In the genomic region with DNA sequence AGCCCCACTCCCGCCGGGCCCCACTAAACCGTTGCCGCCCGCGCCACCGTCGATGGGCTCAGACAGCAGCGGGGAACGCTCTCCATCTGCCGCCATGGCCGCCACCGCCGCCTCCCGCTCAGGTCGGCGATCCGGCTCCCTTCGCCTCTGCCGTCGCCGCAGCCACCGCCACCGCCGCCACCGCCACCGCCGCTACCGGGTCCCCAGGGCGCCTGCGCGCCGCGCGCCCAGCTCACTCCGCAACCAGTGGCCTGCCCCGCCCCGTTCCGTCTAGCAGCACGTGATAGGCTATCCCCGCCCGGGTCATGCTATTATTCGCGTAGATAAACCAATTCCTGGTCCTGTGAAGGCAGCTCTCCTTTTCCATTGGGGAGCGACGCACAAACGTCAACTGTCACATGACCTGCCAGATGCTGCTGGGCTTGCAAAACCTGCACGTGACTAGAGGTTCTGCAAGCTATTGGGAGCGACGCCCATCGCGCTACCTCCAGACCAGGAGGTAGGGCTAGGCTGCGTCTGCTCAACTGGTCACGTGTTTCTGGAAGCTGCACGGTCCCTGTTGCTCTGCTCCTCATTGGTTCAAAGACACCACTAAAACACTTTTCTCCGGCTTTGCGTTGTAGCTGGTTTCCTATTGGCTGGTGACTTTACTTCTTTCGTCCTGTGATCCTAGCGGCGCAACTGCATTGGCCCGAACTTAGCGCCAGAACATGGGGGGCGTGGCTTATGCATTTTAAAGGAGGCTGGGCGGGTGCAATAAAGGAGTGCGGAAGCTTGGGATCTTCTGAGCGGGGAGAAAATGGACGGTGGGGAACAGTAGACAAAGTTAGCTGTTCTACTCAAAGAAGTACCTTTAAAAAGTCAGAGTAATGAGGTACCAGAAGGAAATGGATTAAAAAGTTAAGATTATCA, we compare ENCODE assay signal across 8 cellular contexts. TPM values are rescaled to one million over a fixed set of nuclear protein-coding genes. Genes with fewer than 3 reads are reported as not detected.
DNase-seq lines count a peak whose midpoint lies in the region; ATAC-seq and TF ChIP-seq lines count a peak whose summit lies in the region.

PIP4P1 (minus strand) TSS at position 205 of the 912 bp plus-strand sequence; CDS start at position 96, 109 bp downstream.

- no peaks in the 10 kb centered on the region for H3K9me3 ChIP-seq in prostate gland

- peak; percentile 83 for TF ChIP-seq POLR2A in prostate gland (IDR thresholded peaks at IDR 0.05)

- ATAC-seq in GM18499 (IDR thresholded peaks at IDR 0.05; ENCODE audit: insufficient read depth, unreplicated experiment) (peak; percentile 90), HG02943 (IDR thresholded peaks at IDR 0.05; ENCODE audit: low read depth, unreplicated experiment) (peak; percentile 94), left ventricle myocardium superior (peak; percentile 97)

- H3K4me1 ChIP-seq in prostate gland (replicated peaks): peaks cover 2% of the 10 kb centered on the region
- H3K4me1 ChIP-seq in urinary bladder (ENCODE audit: insufficient read depth): no peaks in the 10 kb centered on the region

- H3K36me3 ChIP-seq in prostate gland: peaks cover 0 to 15% of the 10 kb centered on the region in 2 donors
- H3K36me3 ChIP-seq in urinary bladder (ENCODE audit: insufficient read depth): peaks cover 2% of the 10 kb centered on the region

- H3K27ac ChIP-seq in prostate gland (peak within 1 kb of the TSS; percentile 98 to 99), urinary bladder (ENCODE audit: low read depth) (peak within 1 kb of the TSS; percentile 94)

- H3K4me3 ChIP-seq in prostate gland: peak within 1 kb of the TSS; percentile 97 to 98
- peak within 1 kb of the TSS; percentile 94 for H3K4me3 ChIP-seq in urinary bladder (ENCODE audit: low read depth, low read length)

- intact Hi-C loops in T-helper 2 cell treated with Interferon-gamma antibody and Interleukin-4, amounts not matched to agents 100 ng/mL and 5 ng/mL, for 36 hours (cut with micrococcal nuclease): loop anchor here (1.0 to 5.0 kb wide), 7 partner anchors 8 to 806 kb away; partner anchors contain the start of genes CCNB1IP1, HNRNPC, PARP2 and PNP
- intact Hi-C loops in left ventricle myocardium superior (cut with micrococcal nuclease) (no loop called here), prostate gland (cut with DNase I) (loop anchor here (5.0 to 10.0 kb wide), 3 partner anchors 151 to 513 kb away; partner anchors contain the start of gene RNASE4)

- no peaks in the 10 kb centered on the region for H3K27me3 ChIP-seq in prostate gland (replicated peaks; ENCODE audit: insufficient read depth)

- peak; percentile 100 for DNase-seq in NCI-H187 treated with DMSO at 0.1 percent for 48 hours (lab: John Stamatoyannopoulos, UW)
- DNase-seq in anterior cingulate cortex (lab: John Stamatoyannopoulos, UW): peak; percentile 93 to 100 (median 99)
- peak; percentile 99 for DNase-seq in left ventricle myocardium superior
- DNase-seq in prostate gland (ENCODE audit: low spot score): peak; percentile 100

- under 1% methylated on average over 55 of the region's 67 CpGs for WGBS in prostate gland
- under 1% methylated on average over 67 of the region's 67 CpGs for WGBS in urinary bladder

- peak in 1 of 4 experiments; percentile 35 for TF ChIP-seq CTCF in prostate gland (IDR thresholded peaks at IDR 0.05)

RNA-seq across cellular contexts. Expression of gene PIP4P1, which starts in this region (rescaled TPM):
- 34.2 and 36.1 TPM in 2 replicates for total RNA-seq in T-helper 2 cell treated with Interferon-gamma antibody and Interleukin-4, amounts not matched to agents 100 ng/mL and 5 ng/mL, for 36 hours
- total RNA-seq in left ventricle myocardium superior (17.7 TPM), prostate gland (10 to 100 TPM; 24.8 to 37.8 TPM), urinary bladder (11.9 TPM)
- polyA plus RNA-seq in urinary bladder: 40.8 TPM

Comparison
In these comparisons a context has a peak if more than half of its experiments do, and no peak if none do; other contexts are left out.
1. Peak in every context shown above with its lines: DNase-seq, ATAC-seq, H3K4me3 ChIP-seq and H3K27ac ChIP-seq.